In genomic region chr16:77833906-77834599, GRCh38 we compare ENCODE assay signal across 12 cellular contexts. TPM values are rescaled to one million over a fixed set of nuclear protein-coding genes. Genes with fewer than 3 reads are reported as not detected.
DNase-seq lines count a peak whose midpoint lies in the region; ATAC-seq and TF ChIP-seq lines count a peak whose summit lies in the region.
"Had no signal": no experiment of that assay in that cellular context is flagged by ENCODE, and none has a peak within 500 bp of the region (broad histone marks: within the 10 kb centered on the region; RNA-seq: fewer than 3 reads in every experiment).

No MANE protein-coding gene starts in this region.

- DNase-seq in GM04504 (ENCODE audit: low read depth) (peak; percentile 72), SK-MEL-5 (ENCODE audit: low read depth, low spot score) (peak; percentile 24), fibroblast of the aortic adventitia (ENCODE audit: low read depth) (peak; percentile 92), non-pigmented ciliary epithelial cell (ENCODE audit: low read depth) (peak; percentile 86), OCI-M2 (lab: John Stamatoyannopoulos, UW; ENCODE audit: unreplicated experiment) (no peak), NCI-H1417 treated with DMSO at 0.1 percent for 48 hours (lab: John Stamatoyannopoulos, UW) (no peak)
- no peak for DNase-seq in NK-92 treated with Interleukin-12 subunit alpha and Interleukin-12 subunit beta, amount 100 ng/mL, for 24 hours (lab: John Stamatoyannopoulos, UW)
- DNase-seq: DMS79; effector memory CD4-positive, alpha-beta T cell; spleen; stimulated activated naive CD4-positive, alpha-beta T cell had no signal

- in situ Hi-C loops in SK-MEL-5 (cut with HindIII; ENCODE audit: low pct_unique_long_range_greater_than_20kb, low sequenced_read_pairs): no loop called here

- ATAC-seq in GM19467 (IDR thresholded peaks at IDR 0.05; ENCODE audit: unreplicated experiment): no peak

- TF ChIP-seq CTCF in fibroblast of the aortic adventitia (IDR thresholded peaks at IDR 0.05; ENCODE audit: insufficient read depth, low read length): no peak

- H3K4me3 ChIP-seq in fibroblast of the aortic adventitia (ENCODE audit: low read depth, low read length): peak overlapping the region; percentile 20
- H3K4me3 ChIP-seq: spleen had no signal

RNA-seq across cellular contexts. Expression of gene VAT1L, which starts 45.7 kb away (rescaled TPM):
- not detected in 2 replicates for total RNA-seq in SK-MEL-5 (2014; rRNA removed; shearing (Covaris generic))
- not detected in 2 replicates for polyA plus RNA-seq in SK-MEL-5 (2015; cell fraction: cytosol; rRNA removed)
- not detected in 2 replicates for polyA plus RNA-seq in SK-MEL-5 (2015; cell fraction: nucleus; rRNA removed)
- total RNA-seq in fibroblast of the aortic adventitia (ENCODE audit: low replicate concordance): 4.6 and 12.2 TPM in 2 replicates

Comparison
In these comparisons a context has a peak if more than half of its experiments do, and no peak if none do; other contexts are left out.
1. DNase-seq: peak in GM04504 (single experiment), SK-MEL-5 (single experiment), fibroblast of the aortic adventitia (single experiment) and non-pigmented ciliary epithelial cell (single experiment); none in NK-92 treated with Interleukin-12 subunit alpha and Interleukin-12 subunit beta, amount 100 ng/mL, for 24 hours (single experiment), OCI-M2 (single experiment) and NCI-H1417 treated with DMSO at 0.1 percent for 48 hours (single experiment).